Comparison of ENCODE assay signal across 12 cellular contexts in the genomic region with DNA sequence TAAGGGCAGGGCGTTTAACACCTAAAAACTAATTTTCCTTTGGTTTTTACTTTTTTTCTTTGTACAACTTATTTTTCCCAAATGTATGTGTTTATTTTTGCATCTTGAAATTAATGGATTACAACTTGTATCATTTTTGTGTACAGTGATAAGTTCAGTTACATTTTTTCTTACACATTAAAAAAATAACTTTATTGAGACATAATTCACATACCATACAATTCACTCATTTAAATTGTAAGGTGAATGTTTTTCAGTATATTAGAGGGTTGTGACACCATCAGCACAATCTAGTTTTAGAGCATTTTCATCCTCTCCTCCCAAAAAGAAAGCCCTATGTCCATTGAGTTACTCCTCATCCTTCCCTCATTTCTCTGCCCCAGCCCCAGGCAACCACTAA. TPM values are rescaled to one million over a fixed set of nuclear protein-coding genes. Genes with fewer than 3 reads are reported as not detected.
DNase-seq lines count a peak whose midpoint lies in the region; ATAC-seq, FAIRE-seq and TF ChIP-seq lines count a peak whose summit lies in the region.
"Had no signal": no experiment of that assay in that cellular context is flagged by ENCODE, and none has a peak within 500 bp of the region (broad histone marks: within the 10 kb centered on the region; RNA-seq: fewer than 3 reads in every experiment).

No MANE protein-coding gene starts in this region.

- peaks cover 11% of the 10 kb centered on the region for H4K20me1 ChIP-seq in K562 (replicated peaks; ENCODE audit: control insufficient read depth, insufficient read depth, low read length)
- H4K20me1 ChIP-seq in osteoblast (ENCODE audit: insufficient read depth, low read length), result peaks cover 7% of the 10 kb centered on the region

- peak overlapping the region; percentile 1; the same call in 1 of the 2 replicates for H3K9ac ChIP-seq in HUES48 (ENCODE audit: low read depth, low read length)
- H3K9ac ChIP-seq in K562 (ENCODE audit: insufficient read depth in 1 of 2, low read depth in 2 of 2, low read length in 2 of 2), result no peak overlapping the region

- in situ Hi-C loops in K562 (cut with MboI), result no loop called here

- no peak for TF ChIP-seq RAD21 in K562 (CRISPR knock-in tag; conservative IDR thresholded peaks at IDR 0.05 in 1 of 2, IDR thresholded peaks at IDR 0.05 in 1 of 2)

- H3K4me2 ChIP-seq in K562 (ENCODE audit: insufficient read depth, low read length) (no peak overlapping the region), osteoblast (ENCODE audit: insufficient read depth, low read length) (peak overlapping the region; percentile 55)

- peak overlapping the region; percentile 84 for H3K27ac Mint-ChIP-seq in CD4-positive, alpha-beta T cell

- intact Hi-C loops in CD4-positive, alpha-beta T cell (cut with DNase I, micrococcal nuclease), result no loop called here
- intact Hi-C loops in K562 (cut with micrococcal nuclease) (no loop called here), Right ventricle myocardium inferior (cut with DNase I) (no loop called here)

- H3K4me3 ChIP-seq in HUES48 (ENCODE audit: low read depth, low read length) (no peak overlapping the region), K562 (no peak overlapping the region), osteoblast (ENCODE audit: insufficient read depth, low read length) (no peak overlapping the region), coronary artery (no peak overlapping the region)
- H3K4me3 ChIP-seq: dorsolateral prefrontal cortex had no signal

- POLR2A ChIA-PET in CD4-positive, alpha-beta T cell (lab: Charles Lee), result no interaction called here
- POLR2A ChIA-PET in K562 (lab: Yijun Ruan, JAX), result interaction anchor here (0.9 kb wide), 1 partner anchor 13 kb away, joined by 3 read pairs; no protein-coding TSS in a partner anchor

- no peak for TF ChIP-seq CTCF in CD4-positive, alpha-beta T cell (IDR thresholded peaks at IDR 0.05)
- TF ChIP-seq CTCF in K562 (IDR thresholded peaks at IDR 0.05 in 2 of 3, conservative IDR thresholded peaks at IDR 0.05 in 1 of 3; ENCODE audit: insufficient read depth in 2 of 3, low read depth in 1 of 3, low read length in 3 of 3), result no peak
- no peak for TF ChIP-seq CTCF in osteoblast (IDR thresholded peaks at IDR 0.05; ENCODE audit: extremely low read depth, low read depth, low read length)
- no peak for TF ChIP-seq CTCF in coronary artery (IDR thresholded peaks at IDR 0.05)

- CTCF ChIA-PET in CD4-positive, alpha-beta T cell (lab: Charles Lee), result interaction anchor here (1.0 to 2.0 kb wide), 4 partner anchors 10 to 16 kb away, joined by 3 to 9 read pairs (median 4); a partner anchor contains a TSS
- CTCF ChIA-PET in K562 (lab: Yijun Ruan, JAX; ENCODE audit: low intra/inter-chr PET ratio), result no interaction called here

- no peaks in the 10 kb centered on the region for H3K9me1 ChIP-seq in K562 (ENCODE audit: control insufficient read depth, insufficient read depth, low read length)

- no peak for FAIRE-seq in K562 (lab: Jason Lieb, UNC)

- H3K27me3 Mint-ChIP-seq in CD4-positive, alpha-beta T cell, result no peaks in the 10 kb centered on the region

- H3K27me3 ChIP-seq in CD4-positive, alpha-beta T cell (ENCODE audit: control insufficient read depth, insufficient read depth, low read length), result no peaks in the 10 kb centered on the region
- H3K27me3 ChIP-seq in HUES48 (ENCODE audit: control insufficient read depth, insufficient read depth, low read length), result no peaks in the 10 kb centered on the region
- H3K27me3 ChIP-seq in K562 (ENCODE audit: control insufficient read depth in 2 of 2, insufficient read depth in 2 of 2, low read length in 2 of 2), result no peaks in the 10 kb centered on the region
- H3K27me3 ChIP-seq in osteoblast (ENCODE audit: insufficient read depth, low read length), result no peaks in the 10 kb centered on the region
- H3K27me3 ChIP-seq: dorsolateral prefrontal cortex had no signal

- peaks cover 9% of the 10 kb centered on the region; the same call in 1 of the 2 replicates for H3K4me1 ChIP-seq in HUES48 (ENCODE audit: control insufficient read depth, insufficient read depth, low read length)
- H3K4me1 ChIP-seq in K562 (replicated peaks in 1 of 2; ENCODE audit: control insufficient read depth in 2 of 2, insufficient read depth in 2 of 2, low read length in 2 of 2), result peaks cover 0 to 34% of the 10 kb centered on the region in 2 experiments; a peak in 3 of 5 replicates
- H3K4me1 ChIP-seq in osteoblast (ENCODE audit: insufficient read depth, low read length), result peaks cover 34% of the 10 kb centered on the region

- peaks cover 84% of the 10 kb centered on the region for H3K4me1 Mint-ChIP-seq in CD4-positive, alpha-beta T cell (ENCODE audit: low read depth)

- no peak overlapping the region for H2AFZ ChIP-seq in K562 (ENCODE audit: low read depth, low read length)
- H2AFZ ChIP-seq in osteoblast (ENCODE audit: low read length), result peak overlapping the region; percentile 35

- DNase-seq in CD4-positive, alpha-beta T cell, result no peak
- DNase-seq in K562 (ENCODE audit: extremely low read depth in 1 of 4, low spot score in 3 of 4) (no peak), osteoblast (ENCODE audit: insufficient read length, low spot score, missing footprints) (no peak), GM19238 (ENCODE audit: insufficient read length, low spot score) (no peak), Right ventricle myocardium inferior (ENCODE audit: missing footprints) (no peak), coronary artery (ENCODE audit: low spot score) (no peak)
- DNase-seq: dorsolateral prefrontal cortex; glutamatergic neuron; stimulated activated naive CD4-positive, alpha-beta T cell had no signal

- no TSS peak for BruUV-seq in K562 (replicated peaks; lab: Mats Ljungman, UMichigan)

- WGBS in K562 (ENCODE audit: insufficient coverage, low coverage, missing lambda C conversion rate), result 64% methylated on average over 1 of the region's 1 CpG

- no peak for TF ChIP-seq POLR2A in K562 (conservative IDR thresholded peaks at IDR 0.05)

- no peak for ATAC-seq in CD4-positive, alpha-beta T cell (ENCODE audit: poor library complexity)
- ATAC-seq in K562 (no peak), HG02885 (IDR thresholded peaks at IDR 0.05; ENCODE audit: poor library complexity, unreplicated experiment) (no peak), Right ventricle myocardium inferior (no peak)
- ATAC-seq: left lobe of liver had no signal

- H3K27ac ChIP-seq in CD4-positive, alpha-beta T cell (ENCODE audit: low read depth, low read length), result peak overlapping the region; percentile 32
- H3K27ac ChIP-seq in HUES48 (ENCODE audit: low read depth, low read length) (no peak overlapping the region), K562 (ENCODE audit: extremely low read depth, low read depth, low read length) (peak overlapping the region; percentile 22; the same call in 1 of the 3 replicates), osteoblast (ENCODE audit: low read depth, low read length) (peak overlapping the region; percentile 71), coronary artery (no peak overlapping the region)

- no peak overlapping the region for H3K4me3 Mint-ChIP-seq in CD4-positive, alpha-beta T cell

- H3K36me3 ChIP-seq in HUES48 (ENCODE audit: control insufficient read depth, insufficient read depth, low read length), result 0 out of 2 replicates have a peak, but pooled peaks cover 4% of the 10 kb centered on the region
- peaks cover 17% of the 10 kb centered on the region; the same call in 2 of the 3 replicates for H3K36me3 ChIP-seq in K562 (ENCODE audit: control insufficient read depth, insufficient read depth, low read length)
- H3K36me3 ChIP-seq in osteoblast (ENCODE audit: insufficient read depth, low read length), result peaks cover 2% of the 10 kb centered on the region

- no peak for TF ChIP-seq EP300 in K562 (IDR thresholded peaks at IDR 0.05; ENCODE audit: low read length)

- H3K79me2 ChIP-seq in K562 (ENCODE audit: control insufficient read depth, insufficient read depth, low read length), result peaks cover 98% of the 10 kb centered on the region
- peaks cover 95% of the 10 kb centered on the region for H3K79me2 ChIP-seq in osteoblast (ENCODE audit: insufficient read depth, low read length)

- H3K36me3 Mint-ChIP-seq in CD4-positive, alpha-beta T cell (ENCODE audit: low read depth), result peaks cover 39% of the 10 kb centered on the region

- no peaks in the 10 kb centered on the region for H3K9me3 Mint-ChIP-seq in CD4-positive, alpha-beta T cell

- no peaks in the 10 kb centered on the region for H3K9me3 ChIP-seq in CD4-positive, alpha-beta T cell (ENCODE audit: control insufficient read depth, low read length)
- H3K9me3 ChIP-seq in HUES48 (ENCODE audit: control insufficient read depth, insufficient read depth, low read length), result no peaks in the 10 kb centered on the region
- no peaks in the 10 kb centered on the region for H3K9me3 ChIP-seq in K562 (replicated peaks; ENCODE audit: control insufficient read depth, insufficient read depth, low read depth, low read length)
- no peaks in the 10 kb centered on the region for H3K9me3 ChIP-seq in osteoblast (ENCODE audit: low read depth, low read length)

RNA-seq across cellular contexts. Expression of a gene that starts 11.6 kb away (rescaled TPM):
- 10 to 100 TPM; 39.8 to 43.8 TPM for total RNA-seq in CD4-positive, alpha-beta T cell
- 67.1 and 99.5 TPM in 2 replicates for total RNA-seq in K562 (2011; cell fraction: chromatin; rRNA removed; ENCODE audit: low replicate concordance)
- 61.5 and 70.1 TPM in 2 replicates for total RNA-seq in K562 (2011; cell fraction: nucleolus; rRNA removed)
- total RNA-seq in K562 (2011; cell fraction: nucleoplasm; rRNA removed), result 49.3 and 64.3 TPM in 2 replicates
- total RNA-seq in K562 (2014; rRNA removed), result 38.6 and 50.0 TPM in 2 replicates
- 20.5 and 21.8 TPM in 2 replicates for total RNA-seq in K562 (2014; rRNA removed; fragmentation: Illumina TruSeq; extraction: Trizol)
- total RNA-seq in K562 (2015; rRNA removed; fragmentation: Illumina TruSeq; extraction: Trizol), result 19.4 and 20.2 TPM in 2 replicates
- 80.3 and 86.6 TPM in 2 replicates for total RNA-seq in K562 (2021)
- polyA plus RNA-seq in K562 (2011; rRNA removed), result 23.5 and 44.6 TPM in 2 replicates
- 44.3 and 54.2 TPM in 2 replicates for polyA plus RNA-seq in K562 (2011; cell fraction: cytosol; rRNA removed)
- 59.0 and 70.4 TPM in 2 replicates for polyA plus RNA-seq in K562 (2011; cell fraction: nucleus; rRNA removed)
- 55.7 and 67.9 TPM in 2 replicates for polyA plus RNA-seq in K562 (2012)
- 58.8 and 59.1 TPM in 2 replicates for polyA plus RNA-seq in K562 (2014; fragmentation: Illumina TruSeq; extraction: Trizol)
- polyA plus RNA-seq in K562 (2014; fragmentation: Nextera tagmentation; extraction: Ambion mirVana), result 1 to 10 TPM; 3.1 to 6.3 TPM
- polyA plus RNA-seq in K562 (2014; rRNA removed), result 31.4 and 31.6 TPM in 2 replicates
- 66.0 and 68.6 TPM in 2 replicates for polyA minus RNA-seq in K562 (2011; rRNA and poly(A)+ RNA removed)
- polyA minus RNA-seq in K562 (2011; cell fraction: cytosol; rRNA and poly(A)+ RNA removed), result 52.4 and 53.8 TPM in 2 replicates
- 25.8 and 36.1 TPM in 2 replicates for polyA minus RNA-seq in K562 (2011; cell fraction: nucleus; rRNA and poly(A)+ RNA removed)
- total RNA-seq in osteoblast, result 59.2 and 64.4 TPM in 2 replicates
- total RNA-seq in Right ventricle myocardium inferior, result 679 TPM

RNA-seq across cellular contexts. Expression of a gene that starts 36.0 kb away (rescaled TPM):
- 100 to 1,000 TPM; 134 to 138 TPM for total RNA-seq in CD4-positive, alpha-beta T cell
- 87.6 and 130 TPM in 2 replicates for total RNA-seq in K562 (2011; cell fraction: chromatin; rRNA removed; ENCODE audit: low replicate concordance)
- total RNA-seq in K562 (2011; cell fraction: nucleolus; rRNA removed), result 122 and 140 TPM in 2 replicates
- total RNA-seq in K562 (2011; cell fraction: nucleoplasm; rRNA removed), result 150 and 206 TPM in 2 replicates
- total RNA-seq in K562 (2014; rRNA removed) (40.0 and 53.8 TPM in 2 replicates), K562 (2014; rRNA removed; fragmentation: Illumina TruSeq; extraction: Trizol) (40.6 and 42.1 TPM in 2 replicates), K562 (2015; rRNA removed; fragmentation: Illumina TruSeq; extraction: Trizol) (43.8 and 44.3 TPM in 2 replicates), K562 (2021) (44.5 and 44.6 TPM in 2 replicates), osteoblast (84.3 and 90.1 TPM in 2 replicates), Right ventricle myocardium inferior (49.7 TPM)
- polyA plus RNA-seq in K562 (2011; rRNA removed) (64.0 and 75.5 TPM in 2 replicates), K562 (2014; fragmentation: Illumina TruSeq; extraction: Trizol) (40.5 and 44.2 TPM in 2 replicates), K562 (2014; fragmentation: Nextera tagmentation; extraction: Ambion mirVana) (10 to 100 TPM; 20.3 to 23.1 TPM), K562 (2014; rRNA removed) (55.3 and 56.4 TPM in 2 replicates)
- polyA plus RNA-seq in K562 (2011; cell fraction: cytosol; rRNA removed), result 83.9 and 104 TPM in 2 replicates
- 84.1 and 90.2 TPM in 2 replicates for polyA plus RNA-seq in K562 (2011; cell fraction: nucleus; rRNA removed)
- 39.4 and 67.4 TPM in 2 replicates for polyA plus RNA-seq in K562 (2012)
- 49.9 and 50.1 TPM in 2 replicates for polyA minus RNA-seq in K562 (2011; rRNA and poly(A)+ RNA removed)
- polyA minus RNA-seq in K562 (2011; cell fraction: cytosol; rRNA and poly(A)+ RNA removed), result 32.8 and 44.1 TPM in 2 replicates
- 32.0 and 44.2 TPM in 2 replicates for polyA minus RNA-seq in K562 (2011; cell fraction: nucleus; rRNA and poly(A)+ RNA removed)

RNA-seq across cellular contexts. Expression of a gene that starts 44.3 kb away (rescaled TPM):
- 100 to 1,000 TPM; 126 to 127 TPM for total RNA-seq in CD4-positive, alpha-beta T cell
- 104 and 320 TPM in 2 replicates for total RNA-seq in K562 (2011; cell fraction: chromatin; rRNA removed; ENCODE audit: low replicate concordance)
- 229 and 246 TPM in 2 replicates for total RNA-seq in K562 (2011; cell fraction: nucleolus; rRNA removed)
- 121 and 141 TPM in 2 replicates for total RNA-seq in K562 (2011; cell fraction: nucleoplasm; rRNA removed)
- total RNA-seq in K562 (2014; rRNA removed), result 102 and 133 TPM in 2 replicates
- 91.2 and 103 TPM in 2 replicates for total RNA-seq in K562 (2014; rRNA removed; fragmentation: Illumina TruSeq; extraction: Trizol)
- total RNA-seq in K562 (2015; rRNA removed; fragmentation: Illumina TruSeq; extraction: Trizol), result 89.1 and 90.8 TPM in 2 replicates
- total RNA-seq in K562 (2021), result 145 and 155 TPM in 2 replicates
- 110 and 120 TPM in 2 replicates for polyA plus RNA-seq in K562 (2011; rRNA removed)
- 100 and 136 TPM in 2 replicates for polyA plus RNA-seq in K562 (2011; cell fraction: cytosol; rRNA removed)
- 265 and 309 TPM in 2 replicates for polyA plus RNA-seq in K562 (2011; cell fraction: nucleus; rRNA removed)
- 122 and 135 TPM in 2 replicates for polyA plus RNA-seq in K562 (2012)
- 114 and 133 TPM in 2 replicates for polyA plus RNA-seq in K562 (2014; fragmentation: Illumina TruSeq; extraction: Trizol)
- 10 to 100 TPM; 33.0 to 45.2 TPM for polyA plus RNA-seq in K562 (2014; fragmentation: Nextera tagmentation; extraction: Ambion mirVana)
- 96.7 and 109 TPM in 2 replicates for polyA plus RNA-seq in K562 (2014; rRNA removed)
- polyA minus RNA-seq in K562 (2011; rRNA and poly(A)+ RNA removed), result 74.9 and 101 TPM in 2 replicates
- 38.9 and 72.1 TPM in 2 replicates for polyA minus RNA-seq in K562 (2011; cell fraction: cytosol; rRNA and poly(A)+ RNA removed)
- polyA minus RNA-seq in K562 (2011; cell fraction: nucleus; rRNA and poly(A)+ RNA removed), result 84.7 and 97.7 TPM in 2 replicates
- 34.7 and 38.9 TPM in 2 replicates for total RNA-seq in osteoblast
- 29.6 TPM for total RNA-seq in Right ventricle myocardium inferior

Comparison
In these comparisons a context has a peak if more than half of its experiments do, and no peak if none do; other contexts are left out.
1. H3K27ac ChIP-seq: peak in CD4-positive, alpha-beta T cell (single experiment), K562 (single experiment) and osteoblast (single experiment); none in HUES48 (single experiment) and coronary artery (0 of 2).